ENCODE assay signal across 22 cellular contexts in genomic region chr4:71962622-71963264, GRCh38.
A peak's percentile ranks its signal among the peaks of the same experiment; 100 is the strongest.
DNase-seq lines count a peak whose midpoint lies in the region; ATAC-seq, FAIRE-seq and TF ChIP-seq lines count a peak whose summit lies in the region.
"Had no signal": no experiment of that assay in that cellular context is flagged by ENCODE, and none has a peak within 500 bp of the region (broad histone marks: within the 10 kb centered on the region; RNA-seq: fewer than 3 reads in every experiment).

No MANE protein-coding gene starts in this region.

- H3K9me2 ChIP-seq in GM23338 (ENCODE audit: insufficient read depth) = no peaks in the 10 kb centered on the region

- no peaks in the 10 kb centered on the region for H3K4me1 Mint-ChIP-seq in GM23338
- H3K4me1 Mint-ChIP-seq: B cell had no signal

- TF ChIP-seq POLR2A in right lobe of liver (IDR thresholded peaks at IDR 0.05) = no peak

- peaks cover 1% of the 10 kb centered on the region; the same call in 1 of the 3 replicates for H3K9me3 Mint-ChIP-seq in GM23338
- H3K9me3 Mint-ChIP-seq: CD8-positive, alpha-beta T cell had no signal

- no peaks in the 10 kb centered on the region for H3K9me3 ChIP-seq in OCI-LY3 (ENCODE audit: insufficient read depth, low read length)
- H3K9me3 ChIP-seq in right lobe of liver = no peaks in the 10 kb centered on the region
- H3K9me3 ChIP-seq: Caco-2 had no signal

- H3K4me2 ChIP-seq in GM23338 = no peak overlapping the region
- H3K4me2 ChIP-seq in OCI-LY3 (ENCODE audit: low read length) = no peak overlapping the region
- H3K4me2 ChIP-seq: BLaER1 treated with 17β-estradiol and CSF1 and Interleukin-3, amounts not matched to agents 10 nM and 100 nM had no signal

- FAIRE-seq in urothelium cell line (lab: Jason Lieb, UNC) = peak; percentile 61
- FAIRE-seq: D721Med, GM12891, GM19239 had no signal

- H3K36me3 Mint-ChIP-seq in GM23338 (ENCODE audit: low read depth) = peaks cover 4% of the 10 kb centered on the region
- H3K36me3 Mint-ChIP-seq: CD8-positive, alpha-beta T cell had no signal

- H3K79me2 ChIP-seq in GM23338 (replicated peaks; ENCODE audit: insufficient read depth) (no peaks in the 10 kb centered on the region), OCI-LY3 (ENCODE audit: low read length) (no peaks in the 10 kb centered on the region)

- no peak for ATAC-seq in GM23338
- ATAC-seq in right lobe of liver = peak; percentile 59 to 86 (median 72)
- no peak for ATAC-seq in HG03520 (IDR thresholded peaks at IDR 0.05; ENCODE audit: unreplicated experiment)
- ATAC-seq in HG02970 (IDR thresholded peaks at IDR 0.05; ENCODE audit: low FRiP score, unreplicated experiment) = no peak
- ATAC-seq in HG03039 (IDR thresholded peaks at IDR 0.05; ENCODE audit: unreplicated experiment) = no peak
- ATAC-seq: CD8-positive, alpha-beta T cell had no signal

- TF ChIP-seq CTCF in GM23338 (conservative IDR thresholded peaks at IDR 0.05; ENCODE audit: low read depth in 2 of 2) (no peak), OCI-LY3 (IDR thresholded peaks at IDR 0.05; ENCODE audit: low read depth, low read length) (no peak), right lobe of liver (IDR thresholded peaks at IDR 0.05) (no peak)

- H3K4me3 ChIP-seq in GM23338 = no peak overlapping the region
- H3K4me3 ChIP-seq in OCI-LY3 (ENCODE audit: low read length) = no peak overlapping the region
- no peak overlapping the region for H3K4me3 ChIP-seq in right lobe of liver
- H3K4me3 ChIP-seq: BLaER1 treated with 17β-estradiol and CSF1 and Interleukin-3, amounts not matched to agents 10 nM and 100 nM had no signal

- no peak overlapping the region for H3K4me3 Mint-ChIP-seq in GM23338
- H3K4me3 Mint-ChIP-seq: B cell; CD4-positive, alpha-beta T cell; CD8-positive, alpha-beta T cell had no signal

- no peaks in the 10 kb centered on the region for H3K27me3 Mint-ChIP-seq in GM23338 (ENCODE audit: insufficient read depth, low read depth, poor library complexity)
- H3K27me3 Mint-ChIP-seq: B cell; CD4-positive, alpha-beta T cell had no signal

- H4K20me1 ChIP-seq in GM23338 (replicated peaks; ENCODE audit: insufficient read depth) (no peaks in the 10 kb centered on the region), OCI-LY3 (ENCODE audit: insufficient read depth, low read length) (no peaks in the 10 kb centered on the region)
- H4K20me1 ChIP-seq: BLaER1 treated with 17β-estradiol and CSF1 and Interleukin-3, amounts not matched to agents 10 nM and 100 nM had no signal

- WGBS in right lobe of liver (ENCODE audit: insufficient coverage, low coverage, low lambda C conversion rate, missing lambda C conversion rate) = 49% methylated on average over 4 of the region's 4 CpGs

- H3F3A ChIP-seq in GM23338 (replicated peaks; ENCODE audit: low read depth) = no peaks in the 10 kb centered on the region

- intact Hi-C loops in right lobe of liver (cut with DNase I) = no loop called here

- H3K27ac ChIP-seq in GM23338 (ENCODE audit: low read depth) (no peak overlapping the region), OCI-LY3 (ENCODE audit: low read length) (no peak overlapping the region), right lobe of liver (no peak overlapping the region)
- H3K27ac ChIP-seq: BLaER1 treated with 17β-estradiol and CSF1 and Interleukin-3, amounts not matched to agents 10 nM and 100 nM; C4-2B had no signal

- DNase-seq in GM23338 (ENCODE audit: low spot score) (no peak), right lobe of liver (no peak), urothelium cell line (ENCODE audit: low spot score) (no peak)
- DNase-seq: 8988T; ACHN; AML-193; Caco-2; Calu3; CD4-positive, alpha-beta T cell; CD8-positive, alpha-beta T cell; DMS79 treated with DMSO at 0.1 percent for 48 hours; GF-D8 had no signal

- H3K27me3 ChIP-seq in GM23338 (ENCODE audit: insufficient read depth) = no peaks in the 10 kb centered on the region
- no peaks in the 10 kb centered on the region for H3K27me3 ChIP-seq in OCI-LY3 (ENCODE audit: low read depth, low read length)
- H3K27me3 ChIP-seq in right lobe of liver = no peaks in the 10 kb centered on the region
- H3K27me3 ChIP-seq: BLaER1 treated with 17β-estradiol and CSF1 and Interleukin-3, amounts not matched to agents 10 nM and 100 nM had no signal

- no peak overlapping the region for H3K27ac Mint-ChIP-seq in GM23338
- H3K27ac Mint-ChIP-seq: B cell; CD4-positive, alpha-beta T cell; CD8-positive, alpha-beta T cell had no signal

- peak overlapping the region; percentile 57; the same call in 1 of the 2 replicates for H2AFZ ChIP-seq in GM23338
- peak overlapping the region; percentile 72; the same call in 1 of the 2 replicates for H2AFZ ChIP-seq in OCI-LY3 (ENCODE audit: low read depth, low read length)

- H3K36me3 ChIP-seq in GM23338 (ENCODE audit: insufficient read depth) (no peaks in the 10 kb centered on the region), OCI-LY3 (replicated peaks; ENCODE audit: low read depth, low read length) (peaks cover 3% of the 10 kb centered on the region), right lobe of liver (no peaks in the 10 kb centered on the region)
- H3K36me3 ChIP-seq: BLaER1 treated with 17β-estradiol and CSF1 and Interleukin-3, amounts not matched to agents 10 nM and 100 nM had no signal

- H3K9ac ChIP-seq in OCI-LY3 (ENCODE audit: low read length) = no peak overlapping the region
- H3K9ac ChIP-seq: BLaER1 treated with 17β-estradiol and CSF1 and Interleukin-3, amounts not matched to agents 10 nM and 100 nM had no signal

- H3K4me1 ChIP-seq in GM23338 (ENCODE audit: insufficient read depth) = no peaks in the 10 kb centered on the region
- H3K4me1 ChIP-seq in OCI-LY3 (ENCODE audit: low read length) = peaks cover 6% of the 10 kb centered on the region; the same call in 1 of the 2 replicates
- H3K4me1 ChIP-seq in right lobe of liver = peaks cover 0 to 19% (median 4%) of the 10 kb centered on the region in 4 donors
- H3K4me1 ChIP-seq: Caco-2 had no signal

TF ChIP-seq in GM23338, 12 proteins besides CTCF, POLR2A, EP300 and RAD21:
- TF ChIP-seq ZNF114 (CRISPR knock-in tag; IDR thresholded peaks at IDR 0.05) (no peak), EZH2 (IDR thresholded peaks at IDR 0.05; ENCODE audit: low read depth, unreplicated experiment) (no peak), REST (IDR thresholded peaks at IDR 0.05; ENCODE audit: unreplicated experiment) (no peak), NANOG (IDR thresholded peaks at IDR 0.05; ENCODE audit: borderline replicate concordance) (no peak), ETS1 (IDR thresholded peaks at IDR 0.05) (no peak), EZH2phosphoT487 (IDR thresholded peaks at IDR 0.05; ENCODE audit: unreplicated experiment) (no peak), POLR2AphosphoS5 (IDR thresholded peaks at IDR 0.05; ENCODE audit: low read depth) (no peak), JUNB (IDR thresholded peaks at IDR 0.05; ENCODE audit: unreplicated experiment) (no peak)

Comparison
In these comparisons a context has a peak if more than half of its experiments do, and no peak if none do; other contexts are left out.
1. ATAC-seq: peak in right lobe of liver (4 of 4); none in GM23338 (single experiment), HG03520 (single experiment), HG02970 (single experiment) and HG03039 (single experiment).